In genomic region chr7:2394566-2395082, GRCh38 we compare ENCODE assay signal across 32 cellular contexts.
"Had no signal": no experiment of that assay in that cellular context is flagged by ENCODE, and none has a peak within 500 bp of the region (broad histone marks: within the 10 kb centered on the region; RNA-seq: fewer than 3 reads in every experiment).

No MANE protein-coding gene starts in this region.

- H3K36me3 Mint-ChIP-seq: activated naive CD8-positive, alpha-beta T cell had no signal

- H3K27ac ChIP-seq: brain microvascular endothelial cell, coronary artery, dorsolateral prefrontal cortex, foreskin keratinocyte, gastrocnemius medialis, heart left ventricle, WERI-Rb-1 had no signal

- H3K36me3 ChIP-seq: brain microvascular endothelial cell, gastrocnemius medialis, heart left ventricle, WERI-Rb-1 had no signal

- H3K9me3 Mint-ChIP-seq: activated B cell treated with CpG ODN at 0.5 μM for 24 hours; activated CD8-positive, alpha-beta T cell treated with anti-CD3 and anti-CD28 coated beads for 36 hours; activated T-cell treated with anti-CD3 and anti-CD28 coated beads, Interleukin-2, amount 50 U/mL, for 4 hours; activated T-helper 17 cell treated with anti-CD3 and anti-CD28 coated beads, Interleukin-2, amount 50 U/mL, for 72 hours; central memory CD8-positive, alpha-beta T cell; dendritic cell treated with granulocyte-macrophage colony-stimulating factor and Interleukin-4, amounts not matched to agents 40 ng/mL and 50 ng/mL, for 4 days; endodermal cell; T-helper 2 cell treated with Interferon-gamma antibody and Interleukin-4, amounts not matched to agents 5 μg/mL and 100 μg/mL, for 36 hours had no signal

- H3K27me3 Mint-ChIP-seq: activated B cell treated with CpG ODN at 0.5 μM for 24 hours; activated CD8-positive, alpha-beta T cell treated with anti-CD3 and anti-CD28 coated beads for 36 hours; activated naive CD8-positive, alpha-beta T cell; activated T-helper 17 cell treated with anti-CD3 and anti-CD28 coated beads, Interleukin-2, amount 50 U/mL, for 72 hours; central memory CD8-positive, alpha-beta T cell; T-helper 17 cell had no signal

- ATAC-seq: activated CD4-positive, CD25-positive, alpha-beta regulatory T cell treated with anti-CD3 and anti-CD28 coated beads, Interleukin-2, amount 50 U/mL, for 24 hours; activated CD8-positive, alpha-beta T cell treated with anti-CD3 and anti-CD28 coated beads for 36 hours; activated T-cell treated with anti-CD3 and anti-CD28 coated beads, Interleukin-2, amount 50 U/mL, for 4 hours; activated T-helper 17 cell treated with anti-CD3 and anti-CD28 coated beads, Interleukin-2, amount 50 U/mL, for 72 hours; esophagus mucosa; foreskin keratinocyte; gastrocnemius medialis; heart left ventricle; T-helper 17 cell had no signal

- H3K4me3 ChIP-seq: coronary artery, dorsolateral prefrontal cortex, gastrocnemius medialis, heart left ventricle had no signal

- H3K9me3 ChIP-seq: gastrocnemius medialis, heart left ventricle had no signal

- H3K4me3 Mint-ChIP-seq: activated B cell treated with CpG ODN at 0.5 μM for 24 hours; activated CD8-positive, alpha-beta T cell treated with anti-CD3 and anti-CD28 coated beads for 36 hours; activated naive CD8-positive, alpha-beta T cell; activated T-cell treated with anti-CD3 and anti-CD28 coated beads, Interleukin-2, amount 50 U/mL, for 4 hours; activated T-helper 17 cell treated with anti-CD3 and anti-CD28 coated beads, Interleukin-2, amount 50 U/mL, for 72 hours; central memory CD8-positive, alpha-beta T cell; dendritic cell treated with granulocyte-macrophage colony-stimulating factor and Interleukin-4, amounts not matched to agents 40 ng/mL and 50 ng/mL, for 4 days; endodermal cell; T-helper 17 cell; T-helper 2 cell treated with Interferon-gamma antibody and Interleukin-4, amounts not matched to agents 5 μg/mL and 100 μg/mL, for 36 hours had no signal

- H3K27me3 ChIP-seq: brain microvascular endothelial cell, dorsolateral prefrontal cortex, foreskin keratinocyte, gastrocnemius medialis, heart left ventricle had no signal

- H3K4me1 ChIP-seq: foreskin keratinocyte had no signal

- DNase-seq: activated B cell treated with CpG ODN at 0.5 μM for 24 hours; activated CD4-positive, alpha-beta T cell treated with anti-CD3 and anti-CD28 coated beads for 48 hours; activated CD4-positive, alpha-beta T cell treated with anti-CD3 and anti-CD28 coated beads, Interleukin-2, amount 50 U/mL, for 1 hour; activated CD4-positive, alpha-beta T cell treated with anti-CD3 and anti-CD28 coated beads, Interleukin-2, amount 50 U/mL, for 48 hours; activated CD8-positive, alpha-beta memory T cell treated with anti-CD3 and anti-CD28 coated beads for 24 hours; activated CD8-positive, alpha-beta T cell treated with anti-CD3 and anti-CD28 coated beads for 36 hours; activated effector memory CD4-positive, alpha-beta T cell treated with Interleukin-2 at 50 U/mL for 16 hours; activated gamma-delta T cell treated with Interleukin-2 at 50 U/mL for 16 hours; activated naive CD4-positive, alpha-beta T cell treated with anti-CD3 and anti-CD28 coated beads, Interleukin-2, amount 50 U/mL, for 16 hours; activated naive CD4-positive, alpha-beta T cell treated with Interleukin-2 at 50 U/mL for 16 hours; activated T-cell treated with anti-CD3 and anti-CD28 coated beads, Interleukin-2, amount 50 U/mL, for 4 hours; amniotic stem cell; anterior cingulate cortex; brain microvascular endothelial cell; dorsolateral prefrontal cortex; effector memory CD4-positive, alpha-beta T cell; endodermal cell; foreskin keratinocyte; gastrocnemius medialis; glutamatergic neuron; T-helper 17 cell; T1000; WERI-Rb-1 had no signal

- H3K27ac Mint-ChIP-seq: activated B cell treated with CpG ODN at 0.5 μM for 24 hours; activated CD8-positive, alpha-beta T cell treated with anti-CD3 and anti-CD28 coated beads for 36 hours; activated naive CD8-positive, alpha-beta T cell; activated T-helper 17 cell treated with anti-CD3 and anti-CD28 coated beads, Interleukin-2, amount 50 U/mL, for 72 hours; endodermal cell; T-helper 17 cell; T-helper 2 cell treated with Interferon-gamma antibody and Interleukin-4, amounts not matched to agents 5 μg/mL and 100 μg/mL, for 36 hours had no signal
